12 cellular contexts compared by ENCODE assay signal in genomic region chr14:61080591-61081010, GRCh38.
DNase-seq lines count a peak whose midpoint lies in the region; ATAC-seq, FAIRE-seq and TF ChIP-seq lines count a peak whose summit lies in the region.
"Had no signal": no experiment of that assay in that cellular context is flagged by ENCODE, and none has a peak within 500 bp of the region (broad histone marks: within the 10 kb centered on the region; RNA-seq: fewer than 3 reads in every experiment).

No MANE protein-coding gene starts in this region.

- no peak overlapping the region for H2AFZ ChIP-seq in H9 (ENCODE audit: low read length)

- no peak overlapping the region for H3T11ph ChIP-seq in H9 (ENCODE audit: low read length)

- no CpG with 5 or more reads among the region's 11 CpGs for WGBS in H9 (ENCODE audit: extremely low coverage, insufficient read length, low lambda C conversion rate)

- no peak overlapping the region for H3K4me2 ChIP-seq in H9 (ENCODE audit: insufficient read depth, insufficient read length, low read length)

- no peak overlapping the region for H2BK15ac ChIP-seq in H9 (ENCODE audit: low read depth, low read length)

- H3K79me2 ChIP-seq in H9 (ENCODE audit: insufficient read depth, low read length): no peaks in the 10 kb centered on the region

- no peak overlapping the region for H3K56ac ChIP-seq in H9 (ENCODE audit: insufficient read length, low read depth, low read length)

- no peak overlapping the region for H3K4ac ChIP-seq in H9 (ENCODE audit: low read depth, low read length)

- H3K9me3 ChIP-seq in H9 (ENCODE audit: control insufficient read depth, low read depth, low read length): no peaks in the 10 kb centered on the region
- no peaks in the 10 kb centered on the region for H3K9me3 ChIP-seq in kidney (ENCODE audit: control insufficient read depth in 1 of 2, low read length in 2 of 2)

- peaks cover 13% of the 10 kb centered on the region in 2 experiments for H3K4me1 Mint-ChIP-seq in H9
- peaks cover 15% of the 10 kb centered on the region for H3K4me1 Mint-ChIP-seq in memory B cell
- no peaks in the 10 kb centered on the region for H3K4me1 Mint-ChIP-seq in activated naive CD8-positive, alpha-beta T cell treated with anti-CD3 and anti-CD28 coated beads, Interleukin-2, amount 50 U/mL, for 24 hours

- TF ChIP-seq CTCF in H9 (conservative IDR thresholded peaks at IDR 0.05): no peak
- TF ChIP-seq CTCF in kidney (IDR thresholded peaks at IDR 0.05; ENCODE audit: borderline replicate concordance, extremely low read depth, insufficient read depth): no peak

- H3K23me2 ChIP-seq in H9 (ENCODE audit: insufficient read length, low read depth, low read length, poor library complexity, severe bottlenecking): no peaks in the 10 kb centered on the region

- no peaks in the 10 kb centered on the region for H4K20me1 ChIP-seq in H9 (ENCODE audit: control insufficient read depth, insufficient read depth, insufficient read length)

- no peak overlapping the region for H2BK12ac ChIP-seq in H9 (ENCODE audit: insufficient read length, low read depth, low read length)

- H3K4me1 ChIP-seq in H9 (ENCODE audit: insufficient read depth, low read length): 0 out of 2 replicates have a peak, but pooled peaks cover 6% of the 10 kb centered on the region
- no peaks in the 10 kb centered on the region for H3K4me1 ChIP-seq in kidney (ENCODE audit: control insufficient read depth in 1 of 2, insufficient read depth in 1 of 2, low read depth in 1 of 2, low read length in 2 of 2)
- H3K4me1 ChIP-seq: esophagus muscularis mucosa had no signal

- H3K27ac Mint-ChIP-seq in H9 (peak overlapping the region in 1 of 3 experiments; percentile 31; a peak in 1 of 7 replicates), memory B cell (peak overlapping the region; percentile 48)
- H3K27ac Mint-ChIP-seq in activated naive CD8-positive, alpha-beta T cell treated with anti-CD3 and anti-CD28 coated beads, Interleukin-2, amount 50 U/mL, for 24 hours: no peak overlapping the region
- H3K27ac Mint-ChIP-seq: activated T-cell treated with anti-CD3 and anti-CD28 coated beads, Interleukin-2, amount 50 U/mL, for 72 hours had no signal

- no peaks in the 10 kb centered on the region for H3K27me3 Mint-ChIP-seq in H9 (ENCODE audit: low read depth)
- no peaks in the 10 kb centered on the region for H3K27me3 Mint-ChIP-seq in memory B cell
- no peaks in the 10 kb centered on the region for H3K27me3 Mint-ChIP-seq in activated naive CD8-positive, alpha-beta T cell treated with anti-CD3 and anti-CD28 coated beads, Interleukin-2, amount 50 U/mL, for 24 hours

- no peak overlapping the region for H3K18ac ChIP-seq in H9 (ENCODE audit: insufficient read length, low read depth, low read length)

- no peak overlapping the region for H4K5ac ChIP-seq in H9 (ENCODE audit: insufficient read length, low read depth, low read length)

- H3K4me3 ChIP-seq in kidney (ENCODE audit: low read length in 2 of 2): no peak overlapping the region
- H3K4me3 ChIP-seq: esophagus muscularis mucosa, K562 had no signal

- no peak overlapping the region for H4K91ac ChIP-seq in H9 (ENCODE audit: insufficient read length, low read depth, low read length)

- H3K9me3 Mint-ChIP-seq in H9 (peaks cover 0 to 6% of the 10 kb centered on the region in 2 experiments; a peak in 3 of 5 replicates), memory B cell (peaks cover 4% of the 10 kb centered on the region)
- H3K9me3 Mint-ChIP-seq in activated naive CD8-positive, alpha-beta T cell treated with anti-CD3 and anti-CD28 coated beads, Interleukin-2, amount 50 U/mL, for 24 hours: peaks cover 3% of the 10 kb centered on the region

- ATAC-seq in GM18498 (IDR thresholded peaks at IDR 0.05; ENCODE audit: unreplicated experiment) (peak; percentile 62), memory B cell (ENCODE audit: low read depth) (peak; percentile 80)
- no peak for ATAC-seq in activated naive CD8-positive, alpha-beta T cell treated with anti-CD3 and anti-CD28 coated beads, Interleukin-2, amount 50 U/mL, for 24 hours
- ATAC-seq: activated T-cell treated with anti-CD3 and anti-CD28 coated beads, Interleukin-2, amount 50 U/mL, for 72 hours; K562; Panc1 had no signal

- H3K36me3 Mint-ChIP-seq in H9 (ENCODE audit: insufficient read depth in 1 of 3, low read depth in 3 of 3) (peaks cover 0 to 8% (median 6%) of the 10 kb centered on the region in 3 experiments; a peak in 4 of 7 replicates), memory B cell (peaks cover 21% of the 10 kb centered on the region)
- H3K36me3 Mint-ChIP-seq in activated naive CD8-positive, alpha-beta T cell treated with anti-CD3 and anti-CD28 coated beads, Interleukin-2, amount 50 U/mL, for 24 hours (ENCODE audit: low read depth): peaks cover 2% of the 10 kb centered on the region

- peak; percentile 39 for DNase-seq in H9
- peak; percentile 64 for DNase-seq in NAMALWA (ENCODE audit: low spot score)
- DNase-seq in memory B cell (ENCODE audit: low spot score in 2 of 2): no peak
- no peak for DNase-seq in T-helper 2 cell
- DNase-seq in NCI-H1417 (lab: John Stamatoyannopoulos, UW): no peak
- DNase-seq in kidney: no peak
- no peak for DNase-seq in activated naive CD8-positive, alpha-beta T cell treated with anti-CD3 and anti-CD28 coated beads, Interleukin-2, amount 50 U/mL, for 24 hours
- DNase-seq: activated T-cell treated with anti-CD3 and anti-CD28 coated beads, Interleukin-2, amount 50 U/mL, for 72 hours had no signal

- no peak for FAIRE-seq in kidney (lab: Jason Lieb, UNC)
- FAIRE-seq: K562 had no signal

- H2AK5ac ChIP-seq in H9 (ENCODE audit: insufficient read length, low read length): no peak overlapping the region

- H3K36me3 ChIP-seq in kidney (ENCODE audit: control insufficient read depth in 1 of 2, insufficient read depth in 2 of 2, low read length in 2 of 2): no peaks in the 10 kb centered on the region

- H2BK20ac ChIP-seq in H9 (ENCODE audit: low read depth, low read length, poor library complexity, severe bottlenecking): no peak overlapping the region

- no peak overlapping the region for H3K4me3 Mint-ChIP-seq in H9
- H3K4me3 Mint-ChIP-seq in memory B cell: peak overlapping the region; percentile 41
- H3K4me3 Mint-ChIP-seq in activated naive CD8-positive, alpha-beta T cell treated with anti-CD3 and anti-CD28 coated beads, Interleukin-2, amount 50 U/mL, for 24 hours: no peak overlapping the region
- H3K4me3 Mint-ChIP-seq: activated T-cell treated with anti-CD3 and anti-CD28 coated beads, Interleukin-2, amount 50 U/mL, for 72 hours had no signal

- H2BK5ac ChIP-seq in H9 (ENCODE audit: insufficient read length, low read length): no peak overlapping the region

- H3K27me3 ChIP-seq in H9 (ENCODE audit: insufficient read depth, low read length): no peaks in the 10 kb centered on the region
- H3K27me3 ChIP-seq: esophagus muscularis mucosa had no signal

- H3K9ac ChIP-seq in H9 (ENCODE audit: extremely low read depth, insufficient read length, low read length) (no peak overlapping the region), kidney (ENCODE audit: low read length in 2 of 2) (no peak overlapping the region)

- H2BK120ac ChIP-seq in H9 (ENCODE audit: low read depth, low read length, poor library complexity, severe bottlenecking): no peak overlapping the region

- peak overlapping the region; percentile 8; the same call in 1 of the 2 replicates for H3K14ac ChIP-seq in H9 (ENCODE audit: insufficient read depth, low read length)

- H3K27ac ChIP-seq in H9 (ENCODE audit: insufficient read length, low read depth, low read length) (no peak overlapping the region), kidney (ENCODE audit: low read depth in 2 of 2, low read length in 2 of 2) (no peak overlapping the region)
- H3K27ac ChIP-seq: esophagus muscularis mucosa had no signal

- no peaks in the 10 kb centered on the region for H3K79me1 ChIP-seq in H9 (ENCODE audit: insufficient read depth, low read depth, low read length, poor library complexity, severe bottlenecking)

- no peak overlapping the region for H4K8ac ChIP-seq in H9 (replicated peaks; ENCODE audit: insufficient read length, low read depth, low read length)

- intact Hi-C loops in kidney (cut with DNase I): no loop called here

- H3K23ac ChIP-seq in H9 (ENCODE audit: insufficient read length, low read depth, low read length): no peak overlapping the region

Comparison
In these comparisons a context has a peak if more than half of its experiments do, and no peak if none do; other contexts are left out.
1. DNase-seq: peak in H9 (single experiment) and NAMALWA (single experiment); none in memory B cell (0 of 2), T-helper 2 cell (0 of 5), NCI-H1417 (0 of 3), kidney (single experiment) and activated naive CD8-positive, alpha-beta T cell treated with anti-CD3 and anti-CD28 coated beads, Interleukin-2, amount 50 U/mL, for 24 hours (single experiment).